In genomic region chr3:106880206-106880605, GRCh38 we compare ENCODE assay signal across 20 cellular contexts.
"Had no signal": no experiment of that assay in that cellular context is flagged by ENCODE, and none has a peak within 500 bp of the region (broad histone marks: within the 10 kb centered on the region; RNA-seq: fewer than 3 reads in every experiment).

No MANE protein-coding gene starts in this region.

- H3K4me1 Mint-ChIP-seq: naive B cell; stimulated activated naive B cell treated with anti-CD40 and anti-IgM and Interleukin-4, amounts not matched to agents 10 μg/mL and 1 μg/mL and 100 μg/mL, for 72 hours had no signal

- H3K27me3 Mint-ChIP-seq: activated CD8-positive, alpha-beta T cell treated with anti-CD3 and anti-CD28 coated beads for 36 hours; naive B cell; stimulated activated naive B cell treated with anti-CD40 and anti-IgM and Interleukin-4, amounts not matched to agents 10 μg/mL and 1 μg/mL and 100 μg/mL, for 72 hours had no signal

- DNase-seq: activated CD4-positive, alpha-beta T cell treated with anti-CD3 and anti-CD28 coated beads for 48 hours; activated CD8-positive, alpha-beta memory T cell treated with anti-CD3 and anti-CD28 coated beads, Interleukin-2, amount 50 U/mL, for 48 hours; activated CD8-positive, alpha-beta T cell treated with anti-CD3 and anti-CD28 coated beads for 36 hours; activated naive CD8-positive, alpha-beta T cell treated with anti-CD3 and anti-CD28 coated beads, Interleukin-2, amount 10 ng/mL, durations not matched to agents 7 days and 5 days; cortex of kidney; effector CD4-positive, alpha-beta T cell; foreskin fibroblast; hippocampal formation; naive B cell; posterior cingulate gyrus; retina; stimulated activated CD4-positive, alpha-beta T cell treated with anti-CD3 and anti-CD28 coated beads, Interleukin-15, amount 100 ng/mL, for 24 hours; stimulated activated CD4-positive, alpha-beta T cell treated with anti-CD3 and anti-CD28 coated beads, Interleukin-4, amount 100 ng/mL, for 1 hour; stimulated activated naive B cell treated with anti-CD40 and anti-IgM and Interleukin-4, amounts not matched to agents 10 μg/mL and 1 μg/mL and 100 μg/mL, for 72 hours; T-helper 2 cell; thyroid gland had no signal

- H3K4me3 ChIP-seq: skin epidermis, thyroid gland had no signal

- H3K4me1 ChIP-seq: thyroid gland had no signal

- H3K27me3 ChIP-seq: neutrophil, thyroid gland had no signal

- H3K27ac Mint-ChIP-seq: activated CD8-positive, alpha-beta T cell treated with anti-CD3 and anti-CD28 coated beads for 36 hours; activated naive CD8-positive, alpha-beta T cell treated with anti-CD3 and anti-CD28 coated beads, Interleukin-2, amount 10 ng/mL, durations not matched to agents 7 days and 5 days; stimulated activated naive B cell treated with anti-CD40 and anti-IgM and Interleukin-4, amounts not matched to agents 10 μg/mL and 1 μg/mL and 100 μg/mL, for 72 hours had no signal

- H3K9me3 ChIP-seq: neutrophil, thyroid gland had no signal

- H3K36me3 Mint-ChIP-seq: activated naive CD8-positive, alpha-beta T cell treated with anti-CD3 and anti-CD28 coated beads, Interleukin-2, amount 10 ng/mL, durations not matched to agents 7 days and 5 days; naive B cell; stimulated activated naive B cell treated with anti-CD40 and anti-IgM and Interleukin-4, amounts not matched to agents 10 μg/mL and 1 μg/mL and 100 μg/mL, for 72 hours had no signal

- ATAC-seq: activated CD8-positive, alpha-beta T cell treated with anti-CD3 and anti-CD28 coated beads for 36 hours; left lobe of liver; stimulated activated naive B cell treated with anti-CD40 and anti-IgM and Interleukin-4, amounts not matched to agents 10 μg/mL and 1 μg/mL and 100 μg/mL, for 72 hours had no signal

- H3K36me3 ChIP-seq: neutrophil, thyroid gland had no signal

- H3K4me3 Mint-ChIP-seq: activated CD8-positive, alpha-beta T cell treated with anti-CD3 and anti-CD28 coated beads for 36 hours; activated naive CD8-positive, alpha-beta T cell treated with anti-CD3 and anti-CD28 coated beads, Interleukin-2, amount 10 ng/mL, durations not matched to agents 7 days and 5 days; brain; naive B cell; stimulated activated naive B cell treated with anti-CD40 and anti-IgM and Interleukin-4, amounts not matched to agents 10 μg/mL and 1 μg/mL and 100 μg/mL, for 72 hours had no signal

- H3K9me3 Mint-ChIP-seq: activated naive CD8-positive, alpha-beta T cell treated with anti-CD3 and anti-CD28 coated beads, Interleukin-2, amount 10 ng/mL, durations not matched to agents 7 days and 5 days had no signal

- H3K27ac ChIP-seq: neutrophil, skin epidermis, thyroid gland had no signal
